ENCODE assay signal across 7 cellular contexts in the genomic region with DNA sequence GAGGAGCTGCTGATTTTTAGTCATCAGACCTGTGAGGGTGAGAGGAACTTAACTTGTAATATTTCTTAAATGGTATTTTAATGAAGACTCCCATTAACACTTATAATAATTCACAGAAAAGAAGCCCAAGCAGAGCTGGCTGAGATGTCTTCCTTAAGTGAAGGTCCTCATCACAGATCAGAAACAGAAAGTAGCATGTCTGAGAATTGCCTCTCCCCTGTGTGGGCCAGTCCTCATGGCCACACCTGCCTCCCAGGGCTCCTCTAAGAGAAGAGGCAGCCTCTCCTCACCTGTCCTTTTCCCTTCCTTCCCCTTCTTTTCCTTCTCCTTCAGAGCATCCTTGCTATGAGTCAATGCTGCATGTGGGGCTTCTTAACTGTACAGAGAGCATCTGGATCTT.
DNase-seq lines count a peak whose midpoint lies in the region; ATAC-seq, FAIRE-seq and TF ChIP-seq lines count a peak whose summit lies in the region.
"Not testable (repeated sequence)": the region's sequence is repeated elsewhere in the genome, so short reads cannot be mapped to it uniquely, and the experiment has no call there.

No MANE protein-coding gene starts in this region.

- SMC1A ChIA-PET in GM12878 (lab: Charles Lee; ENCODE audit: uncharacterized antibody, unreplicated experiment), result interaction anchor here (1.2 to 1.7 kb wide), 4 partner anchors 13 to 94 kb away, joined by 3 to 5 read pairs (median 4); no protein-coding TSS in a partner anchor

- RAD21 ChIA-PET in GM12878 (lab: Charles Lee; ENCODE audit: unreplicated experiment), result not testable (repeated sequence)

- not testable (repeated sequence) for H3K4me1 ChIP-seq in GM12878 (ENCODE audit: control insufficient read depth, insufficient read depth, low read length)

- in situ Hi-C loops in GM12878 (cut with MboI), result not testable (repeated sequence)

- intact Hi-C loops in GM12878 (cut with micrococcal nuclease; ENCODE audit: unreplicated experiment), result not testable (repeated sequence)

- not testable (repeated sequence) for H3K79me2 ChIP-seq in GM12878 (ENCODE audit: control insufficient read depth, insufficient read depth, low read length)

- DNase-seq in GM12878 (ENCODE audit: low read depth, low spot score), result not testable (repeated sequence)

- H3K36me3 ChIP-seq in GM12878 (ENCODE audit: control insufficient read depth in 2 of 2, insufficient read depth in 2 of 2, low read length in 1 of 2), result not testable (repeated sequence)

- not testable (repeated sequence) for TF ChIP-seq RAD21 in GM12878 (IDR thresholded peaks at IDR 0.05; ENCODE audit: insufficient read depth, low read depth, low read length)

- TF ChIP-seq POLR2A in GM12878 (IDR thresholded peaks at IDR 0.05; ENCODE audit: low read depth, low read length), result not testable (repeated sequence)

- not testable (repeated sequence) for H3K4me2 ChIP-seq in GM12878 (ENCODE audit: control insufficient read depth, insufficient read depth)

- ATAC-seq in GM18511 (IDR thresholded peaks at IDR 0.05; ENCODE audit: unreplicated experiment) (peak; percentile 69), GM18909 (IDR thresholded peaks at IDR 0.05; ENCODE audit: poor library complexity, unreplicated experiment) (peak; percentile 54), GM19395 (IDR thresholded peaks at IDR 0.05; ENCODE audit: unreplicated experiment) (peak; percentile 61), GM21381 (IDR thresholded peaks at IDR 0.05; ENCODE audit: unreplicated experiment) (peak; percentile 58), GM21723 (IDR thresholded peaks at IDR 0.05; ENCODE audit: unreplicated experiment) (peak; percentile 61), HG03354 (IDR thresholded peaks at IDR 0.05; ENCODE audit: poor library complexity, severe bottlenecking, unreplicated experiment) (peak; percentile 51), GM12878 (peak; percentile 66)

- not testable (repeated sequence) for H4K20me1 ChIP-seq in GM12878 (ENCODE audit: control insufficient read depth, insufficient read depth)

- not testable (repeated sequence) for H3K9me3 ChIP-seq in GM12878 (replicated peaks; ENCODE audit: control insufficient read depth, insufficient read depth, low read length)

- not testable (repeated sequence) for H3K9ac ChIP-seq in GM12878 (ENCODE audit: control insufficient read depth, insufficient read depth, low read length)

- POLR2A ChIA-PET in GM12878 (lab: Charles Lee), result interaction anchor here (0.6 to 1.3 kb wide), 2 partner anchors 21 to 850 kb away, joined by 3 to 4 read pairs; no protein-coding TSS in a partner anchor

- not testable (repeated sequence) for H3K27me3 ChIP-seq in GM12878 (replicated peaks in 1 of 2; ENCODE audit: control insufficient read depth in 2 of 2, insufficient read depth in 2 of 2, low read length in 1 of 2)

- not testable (repeated sequence) for TF ChIP-seq CTCF in GM12878 (IDR thresholded peaks at IDR 0.05 in 2 of 3, conservative IDR thresholded peaks at IDR 0.05 in 1 of 3; ENCODE audit: control insufficient read depth in 2 of 3, extremely low read depth in 1 of 3, insufficient read depth in 1 of 3, low read depth in 3 of 3, low read length in 3 of 3)

- not testable (repeated sequence) for BruUV-seq in GM12878 (replicated peaks; lab: Mats Ljungman, UMichigan)

- H2AFZ ChIP-seq in GM12878 (ENCODE audit: control insufficient read depth, low read depth, low read length), result not testable (repeated sequence)

- not testable (repeated sequence) for H3K27ac ChIP-seq in GM12878 (ENCODE audit: control insufficient read depth, insufficient read depth)

- FAIRE-seq in GM12878 (lab: Jason Lieb, UNC), result not testable (repeated sequence)

- TF ChIP-seq EP300 in GM12878 (IDR thresholded peaks at IDR 0.05; ENCODE audit: borderline replicate concordance in 1 of 2, control insufficient read depth in 1 of 2, low read depth in 2 of 2, low read length in 2 of 2), result not testable (repeated sequence)

- H3K4me3 ChIP-seq in GM12878, result not testable (repeated sequence)

- CTCF ChIA-PET in GM12878 (lab: Yijun Ruan, JAX), result interaction anchor here (1.0 to 1.7 kb wide), 2 partner anchors 119 to 133 kb away, joined by 3 to 4 read pairs; no protein-coding TSS in a partner anchor
